Comparison of ENCODE assay signal across 23 cellular contexts in the genomic region with DNA sequence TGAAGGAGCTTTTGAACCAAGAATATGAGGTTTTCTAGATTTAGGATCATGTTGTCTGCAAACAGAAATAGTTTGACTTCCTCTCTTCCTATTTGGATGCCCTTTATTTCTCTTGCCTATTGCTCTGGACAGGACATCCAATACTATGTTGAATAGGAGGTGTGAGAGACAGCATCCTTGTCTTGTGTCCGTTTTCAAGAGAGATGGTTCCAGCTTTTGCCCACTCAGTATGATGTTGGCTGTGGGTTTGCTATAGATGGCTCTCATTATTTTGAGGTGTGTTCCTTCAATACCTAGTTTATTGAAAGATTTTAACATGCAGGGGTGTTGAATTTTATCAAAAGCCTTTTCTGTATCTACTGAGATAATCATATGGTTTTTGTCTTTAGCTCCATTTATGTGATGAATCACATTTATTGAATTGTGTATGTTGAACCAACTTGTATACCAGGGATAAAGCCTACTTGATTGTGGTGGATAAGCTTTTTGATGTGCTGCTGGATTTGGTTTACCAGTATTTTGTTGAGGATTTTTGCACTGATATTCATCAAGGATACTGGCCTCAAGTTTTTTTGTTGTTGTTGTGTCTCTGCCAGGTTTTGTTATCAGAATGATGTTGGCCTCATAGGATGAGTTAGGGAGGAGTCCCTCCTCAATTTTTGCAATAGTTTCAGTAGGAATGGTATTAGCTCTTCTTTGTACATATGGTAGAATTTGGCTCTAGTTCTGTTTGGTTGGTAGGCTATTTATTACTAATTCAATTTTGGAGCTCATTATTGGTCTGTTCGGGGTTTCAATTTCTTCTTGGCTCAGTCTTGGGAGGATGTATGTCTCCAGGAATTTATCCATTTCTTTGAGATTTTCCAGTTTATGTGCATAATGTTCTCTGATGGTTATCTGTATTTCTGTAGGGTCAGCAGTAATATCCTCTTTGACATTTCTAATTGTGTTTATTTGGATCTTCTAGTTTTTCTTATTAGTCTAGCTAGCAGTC. TPM values are rescaled to one million over a fixed set of nuclear protein-coding genes. Genes with fewer than 3 reads are reported as not detected.
"Had no signal": no experiment of that assay in that cellular context is flagged by ENCODE, and none has a peak within 500 bp of the region (broad histone marks: within the 10 kb centered on the region; RNA-seq: fewer than 3 reads in every experiment).

No MANE protein-coding gene starts in this region.

- H3K9me3 ChIP-seq: esophagus squamous epithelium, pancreas, suprapubic skin, thyroid gland had no signal

- H3K27ac ChIP-seq: esophagus squamous epithelium, hepatocyte, pancreas, suprapubic skin, thyroid gland had no signal

- H3K79me2 ChIP-seq: hepatocyte had no signal

- H2AFZ ChIP-seq: hepatocyte had no signal

- H3K4me2 ChIP-seq: hepatocyte, smooth muscle cell had no signal

- H3K27me3 ChIP-seq: hepatocyte, pancreas, thyroid gland had no signal

- FAIRE-seq: endometrium, pancreas, urothelium cell line had no signal

- DNase-seq: effector memory CD4-positive, alpha-beta T cell; esophagus squamous epithelium; foreskin melanocyte; head of caudate nucleus; left colon; left ventricle myocardium superior; mesendoderm; naive B cell; occipital lobe; pancreas; right cardiac atrium; stimulated activated CD4-positive, alpha-beta T cell treated with anti-CD3 and anti-CD28 coated beads, Interleukin-4, amount 100 ng/mL, for 1 hour; stimulated activated CD8-positive, alpha-beta memory T cell treated with anti-CD3 and anti-CD28 coated beads, Interleukin-4, amount 100 ng/mL, for 48 hours; stimulated activated naive CD8-positive, alpha-beta T cell treated with anti-CD3 and anti-CD28 coated beads, Interleukin-15, Interleukin-2, amounts not matched to agents 100 U/mL and 50 U/mL, for 24 hours; thyroid gland had no signal

- ATAC-seq: left colon; left ventricle myocardium superior; pancreas; right cardiac atrium; stimulated activated effector memory CD8-positive, alpha-beta T cell treated with anti-CD3 and anti-CD28 coated beads, Interleukin-12 subunit alpha, Interleukin-12 subunit beta, amount 100 ng/mL, for 72 hours; stimulated activated naive CD8-positive, alpha-beta T cell treated with anti-CD3 and anti-CD28 coated beads, Interleukin-15, Interleukin-2, amounts not matched to agents 100 U/mL and 50 U/mL, for 24 hours had no signal

- H3K36me3 ChIP-seq: pancreas, suprapubic skin, thyroid gland had no signal

- H3K4me1 ChIP-seq: esophagus squamous epithelium, pancreas, suprapubic skin, thyroid gland had no signal

- H3K4me3 ChIP-seq: esophagus squamous epithelium, hepatocyte, lung, pancreas, smooth muscle cell, suprapubic skin, thyroid gland had no signal

RNA-seq across cellular contexts. Expression of gene IFNE, which starts 41.2 kb away (rescaled TPM):
- total RNA-seq: epithelial cell of proximal tubule, left colon, left ventricle myocardium superior, lung, occipital lobe, pancreas, right cardiac atrium, suprapubic skin had no signal
- polyA plus RNA-seq: hepatocyte, right cardiac atrium, smooth muscle cell had no signal
